30 cellular contexts compared by ENCODE assay signal in genomic region chr22:16936625-16937024, GRCh38.
"Had no signal": no experiment of that assay in that cellular context is flagged by ENCODE, and none has a peak within 500 bp of the region (broad histone marks: within the 10 kb centered on the region; RNA-seq: fewer than 3 reads in every experiment).

No MANE protein-coding gene starts in this region.

- H3K9me3 ChIP-seq: heart left ventricle, left lung, ovary, prostate gland, testis, thyroid gland, transverse colon, upper lobe of left lung, vagina had no signal

- H3K27ac Mint-ChIP-seq: immature natural killer cell; natural killer cell; nephron progenitor cell; neural progenitor cell; stimulated activated effector memory CD8-positive, alpha-beta T cell treated with anti-CD3 and anti-CD28 coated beads, Interleukin-12 subunit alpha, Interleukin-12 subunit beta, amount 100 ng/mL, for 72 hours had no signal

- H3K27me3 ChIP-seq: ovary, testis, thyroid gland, upper lobe of left lung, vagina had no signal

- H3K4me1 Mint-ChIP-seq: immature natural killer cell; naive B cell; nephron progenitor cell; neural progenitor cell; stimulated activated effector memory CD8-positive, alpha-beta T cell treated with anti-CD3 and anti-CD28 coated beads, Interleukin-12 subunit alpha, Interleukin-12 subunit beta, amount 100 ng/mL, for 72 hours; stimulated activated naive CD8-positive, alpha-beta T cell treated with anti-CD3 and anti-CD28 coated beads, Interleukin-15, amount 100 ng/mL, for 72 hours had no signal

- H3K4me3 Mint-ChIP-seq: immature natural killer cell; naive B cell; natural killer cell; nephron progenitor cell; neural progenitor cell; stimulated activated effector memory CD8-positive, alpha-beta T cell treated with anti-CD3 and anti-CD28 coated beads, Interleukin-12 subunit alpha, Interleukin-12 subunit beta, amount 100 ng/mL, for 72 hours; stimulated activated naive CD8-positive, alpha-beta T cell treated with anti-CD3 and anti-CD28 coated beads, Interleukin-15, amount 100 ng/mL, for 72 hours had no signal

- H3K36me3 Mint-ChIP-seq: immature natural killer cell; naive B cell; natural killer cell; neural progenitor cell; stimulated activated effector memory CD8-positive, alpha-beta T cell treated with anti-CD3 and anti-CD28 coated beads, Interleukin-12 subunit alpha, Interleukin-12 subunit beta, amount 100 ng/mL, for 72 hours had no signal

- H3K9me3 Mint-ChIP-seq: immature natural killer cell; naive B cell; natural killer cell; stimulated activated effector memory CD8-positive, alpha-beta T cell treated with anti-CD3 and anti-CD28 coated beads, Interleukin-12 subunit alpha, Interleukin-12 subunit beta, amount 100 ng/mL, for 72 hours; stimulated activated naive CD8-positive, alpha-beta T cell treated with anti-CD3 and anti-CD28 coated beads, Interleukin-15, amount 100 ng/mL, for 72 hours had no signal

- H3K4me1 ChIP-seq: heart left ventricle, left lung, neural progenitor cell, prostate gland, testis, thyroid gland, transverse colon, upper lobe of left lung, vagina had no signal

- DNase-seq: heart left ventricle; immature natural killer cell; kidney; left colon; left lung; mesenchymal stem cell; naive B cell; natural killer cell; nephron progenitor cell; ovary; posterior cingulate gyrus; retina; right cardiac atrium; stimulated activated CD4-positive, alpha-beta T cell treated with anti-CD3 and anti-CD28 coated beads, Interleukin-12 subunit alpha, Interleukin-12 subunit beta, amount 100 ng/mL, for 4 hours; stimulated activated CD4-positive, alpha-beta T cell treated with anti-CD3 and anti-CD28 coated beads, Interleukin-15, amount 100 ng/mL, for 24 hours; stimulated activated CD4-positive, alpha-beta T cell treated with anti-CD3 and anti-CD28 coated beads, Interleukin-2, amount 100 ng/mL, for 24 hours; stimulated activated CD4-positive, alpha-beta T cell treated with anti-CD3 and anti-CD28 coated beads, Interleukin-4, amount 100 ng/mL, for 24 hours; stimulated activated naive CD4-positive, alpha-beta T cell; stimulated activated naive CD8-positive, alpha-beta T cell treated with anti-CD3 and anti-CD28 coated beads, Interleukin-15, amount 100 ng/mL, for 72 hours; testis; thyroid gland; transverse colon; upper lobe of left lung had no signal

- H3K36me3 ChIP-seq: heart left ventricle, left lung, neural progenitor cell, ovary, prostate gland, thyroid gland, transverse colon, upper lobe of left lung, vagina had no signal

- H3K4me3 ChIP-seq: heart left ventricle, left lung, neural progenitor cell, ovary, prostate gland, skin epidermis, testis, thyroid gland, transverse colon, upper lobe of left lung, vagina had no signal

- FAIRE-seq: islet of Langerhans, kidney had no signal

- H3K27ac ChIP-seq: heart left ventricle, left lung, neural progenitor cell, ovary, prostate gland, skin epidermis, testis, thyroid gland, transverse colon, upper lobe of left lung, vagina had no signal

- ATAC-seq: heart left ventricle; left colon; left lung; natural killer cell; right cardiac atrium; sciatic nerve; stimulated activated effector memory CD8-positive, alpha-beta T cell treated with anti-CD3 and anti-CD28 coated beads, Interleukin-12 subunit alpha, Interleukin-12 subunit beta, amount 100 ng/mL, for 72 hours; stimulated activated naive CD8-positive, alpha-beta T cell treated with anti-CD3 and anti-CD28 coated beads, Interleukin-15, amount 100 ng/mL, for 72 hours had no signal
